1 cellular context compared by ENCODE assay signal in the genomic region with DNA sequence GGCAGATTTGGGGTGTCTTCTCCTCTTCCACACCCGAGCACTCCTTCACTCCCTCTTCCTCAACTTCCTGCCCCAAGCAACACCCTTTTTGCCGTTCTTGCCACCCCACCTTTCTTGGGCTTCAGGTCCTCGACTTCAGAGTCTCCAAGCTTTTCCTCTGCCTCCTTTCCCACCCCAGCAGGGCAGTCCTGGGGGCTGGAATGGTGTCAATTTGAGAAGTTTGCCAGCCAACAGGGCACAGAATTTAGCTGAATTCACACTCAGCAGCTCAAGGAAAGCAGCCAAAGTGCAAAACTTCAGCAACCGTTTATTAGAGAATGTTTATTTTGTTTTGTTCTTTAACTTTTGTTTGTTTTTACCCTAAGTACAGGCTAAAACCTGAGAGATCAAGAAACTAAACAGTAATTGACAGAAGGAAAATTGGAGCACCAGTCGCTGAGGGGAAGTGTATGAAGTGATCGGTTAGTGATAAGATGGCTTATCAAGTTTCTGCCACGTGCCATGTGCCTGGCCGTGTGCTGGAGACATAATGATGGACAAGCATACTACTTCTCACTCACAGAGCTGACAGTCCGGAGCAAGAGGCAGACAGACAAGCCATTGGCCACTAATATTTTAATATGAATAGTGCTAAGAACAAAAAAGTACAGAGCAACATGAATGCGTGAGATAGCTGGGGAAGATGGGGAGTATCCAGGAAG.
TF ChIP-seq lines count a peak whose summit lies in the region.

No MANE protein-coding gene starts in this region.

TF ChIP-seq in H1, 55 proteins besides CTCF, POLR2A, EP300 and RAD21:
- TF ChIP-seq TAF7 (optimal IDR thresholded peaks at IDR 0.05; ENCODE audit: borderline replicate concordance, low read depth, low read length) (no peak), E2F6 (IDR thresholded peaks at IDR 0.05) (no peak), SIRT6 (IDR thresholded peaks at IDR 0.05; ENCODE audit: low read length) (no peak), CTBP2 (IDR thresholded peaks at IDR 0.05; ENCODE audit: borderline replicate concordance, insufficient read depth, insufficient read length, low read length) (no peak), SIN3A (conservative IDR thresholded peaks at IDR 0.05 in 1 of 2, IDR thresholded peaks at IDR 0.05 in 1 of 2; ENCODE audit: low read depth in 1 of 2, low read length in 2 of 2) (no peak), TBP (IDR thresholded peaks at IDR 0.05; ENCODE audit: low read depth, low read length) (no peak), SP4 (IDR thresholded peaks at IDR 0.05; ENCODE audit: low read length) (no peak), RBBP5 (IDR thresholded peaks at IDR 0.05; ENCODE audit: borderline replicate concordance, low read depth, low read length) (no peak), RNF2 (IDR thresholded peaks at IDR 0.05; ENCODE audit: borderline replicate concordance, low read depth, low read length, missing control alignments, poor library complexity, severe bottlenecking) (no peak), KDM5A (IDR thresholded peaks at IDR 0.05; ENCODE audit: low read length) (no peak), SP1 (IDR thresholded peaks at IDR 0.05; ENCODE audit: low read depth, low read length) (no peak), JUN (IDR thresholded peaks at IDR 0.05; ENCODE audit: low read depth, low read length) (no peak), HDAC2 (IDR thresholded peaks at IDR 0.05; ENCODE audit: borderline replicate concordance in 1 of 2, low read depth in 2 of 2, low read length in 2 of 2) (no peak), SP2 (IDR thresholded peaks at IDR 0.05; ENCODE audit: low read length) (no peak), CBX5 (IDR thresholded peaks at IDR 0.05; ENCODE audit: low read depth, low read length) (no peak), BACH1 (IDR thresholded peaks at IDR 0.05; ENCODE audit: low read length) (no peak), SAP30 (IDR thresholded peaks at IDR 0.05; ENCODE audit: insufficient read depth, insufficient replicate concordance, low read length) (no peak), EGR1 (IDR thresholded peaks at IDR 0.05; ENCODE audit: borderline replicate concordance, low read depth, low read length) (no peak)
